Comparison of ENCODE assay signal across 14 cellular contexts in the genomic region with DNA sequence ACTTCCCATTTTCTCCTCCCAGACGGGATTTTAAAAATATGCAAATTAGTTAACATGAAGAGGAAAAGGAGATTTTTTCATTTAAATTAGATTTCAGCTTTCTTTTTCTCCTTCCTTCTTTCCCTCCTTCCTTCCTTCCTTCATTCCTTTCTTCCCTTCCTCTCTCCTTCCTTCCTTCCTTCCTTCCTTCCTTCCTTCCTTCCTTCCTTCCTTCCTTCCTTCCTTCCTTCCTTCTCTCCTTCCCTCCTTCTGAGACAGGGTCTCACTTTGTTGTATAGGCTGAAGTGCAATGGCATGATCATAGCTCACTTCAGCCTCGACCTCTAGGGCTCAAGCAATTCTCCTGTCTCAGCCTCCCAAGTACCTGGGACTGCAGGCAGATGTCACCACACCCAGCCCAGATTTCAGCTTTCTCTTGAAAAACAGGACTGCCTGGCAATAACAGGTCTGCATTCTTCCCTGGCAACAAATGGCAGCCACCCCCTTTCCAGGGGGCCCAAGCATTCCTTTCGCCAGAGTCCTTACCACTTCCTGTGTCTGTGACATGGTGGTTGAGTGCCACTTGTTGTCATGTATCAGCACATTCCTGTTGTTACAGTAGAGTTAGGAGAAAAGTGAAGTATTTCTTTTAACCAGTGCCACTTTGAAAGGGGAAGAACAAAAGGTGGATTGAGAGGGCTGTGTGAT.
A peak's percentile ranks its signal among the peaks of the same experiment; 100 is the strongest.
DNase-seq lines count a peak whose midpoint lies in the region; ATAC-seq and TF ChIP-seq lines count a peak whose summit lies in the region.
"Had no signal": no experiment of that assay in that cellular context is flagged by ENCODE, and none has a peak within 500 bp of the region (broad histone marks: within the 10 kb centered on the region; RNA-seq: fewer than 3 reads in every experiment).

No MANE protein-coding gene starts in this region.

- H3K36me3 ChIP-seq in osteoblast (ENCODE audit: insufficient read depth, low read length) = no peaks in the 10 kb centered on the region
- H3K36me3 ChIP-seq: heart left ventricle had no signal

- peaks cover 2% of the 10 kb centered on the region for H3K27me3 ChIP-seq in osteoblast (ENCODE audit: insufficient read depth, low read length)

- ATAC-seq in GM21717 (IDR thresholded peaks at IDR 0.05; ENCODE audit: unreplicated experiment) = no peak
- ATAC-seq: heart left ventricle had no signal

- H3K4me1 ChIP-seq in osteoblast (ENCODE audit: insufficient read depth, low read length) = no peaks in the 10 kb centered on the region
- H3K4me1 ChIP-seq: heart left ventricle had no signal

- CTCF ChIA-PET in activated CD4-positive, alpha-beta memory T cell treated with anti-CD3 and anti-CD28 coated beads, Interleukin-2, amount 10 ng/mL, durations not matched to agents 7 days and 5 days (lab: Charles Lee) = no interaction called here

- H3K9me3 ChIP-seq in osteoblast (ENCODE audit: low read depth, low read length) = no peaks in the 10 kb centered on the region
- H3K9me3 ChIP-seq: heart left ventricle had no signal

- POLR2A ChIA-PET in activated CD4-positive, alpha-beta memory T cell treated with anti-CD3 and anti-CD28 coated beads, Interleukin-2, amount 10 ng/mL, durations not matched to agents 7 days and 5 days (lab: Charles Lee) = interaction anchor here (0.7 kb wide), 1 partner anchor 370 kb away, joined by 3 read pairs; no protein-coding TSS in a partner anchor

- no peaks in the 10 kb centered on the region for H3K9me3 Mint-ChIP-seq in neural crest cell
- no peaks in the 10 kb centered on the region for H3K9me3 Mint-ChIP-seq in activated CD4-positive, alpha-beta memory T cell treated with anti-CD3 and anti-CD28 coated beads, Interleukin-2, amount 10 ng/mL, durations not matched to agents 7 days and 5 days
- H3K9me3 Mint-ChIP-seq: nephron; T-helper 2 cell treated with Interferon-gamma antibody and Interleukin-4, amounts not matched to agents 5 μg/mL and 100 μg/mL, for 36 hours had no signal

- no peak overlapping the region for H3K4me3 Mint-ChIP-seq in neural crest cell
- H3K4me3 Mint-ChIP-seq in activated CD4-positive, alpha-beta memory T cell treated with anti-CD3 and anti-CD28 coated beads, Interleukin-2, amount 10 ng/mL, durations not matched to agents 7 days and 5 days = no peak overlapping the region
- H3K4me3 Mint-ChIP-seq: IgD-negative memory B cell; nephron; T-helper 2 cell treated with Interferon-gamma antibody and Interleukin-4, amounts not matched to agents 5 μg/mL and 100 μg/mL, for 36 hours had no signal

- peaks cover 13% of the 10 kb centered on the region for H3K4me1 Mint-ChIP-seq in neural crest cell
- H3K4me1 Mint-ChIP-seq in activated CD4-positive, alpha-beta memory T cell treated with anti-CD3 and anti-CD28 coated beads, Interleukin-2, amount 10 ng/mL, durations not matched to agents 7 days and 5 days = peaks cover 3% of the 10 kb centered on the region
- H3K4me1 Mint-ChIP-seq: nephron had no signal

- H3K4me2 ChIP-seq in osteoblast (ENCODE audit: insufficient read depth, low read length) = no peak overlapping the region

- no peak for TF ChIP-seq CTCF in neural crest cell (conservative IDR thresholded peaks at IDR 0.05)
- TF ChIP-seq CTCF in osteoblast (IDR thresholded peaks at IDR 0.05; ENCODE audit: extremely low read depth, low read depth, low read length) = no peak

- H2AFZ ChIP-seq in osteoblast (ENCODE audit: low read length) = no peak overlapping the region

- no peak overlapping the region for H3K4me3 ChIP-seq in osteoblast (ENCODE audit: insufficient read depth, low read length)
- H3K4me3 ChIP-seq: heart left ventricle had no signal

- H3K79me2 ChIP-seq in osteoblast (ENCODE audit: insufficient read depth, low read length) = no peaks in the 10 kb centered on the region

- H3K27ac Mint-ChIP-seq in neural crest cell (ENCODE audit: unreplicated experiment) = peak overlapping the region; percentile 3
- no peak overlapping the region for H3K27ac Mint-ChIP-seq in activated CD4-positive, alpha-beta memory T cell treated with anti-CD3 and anti-CD28 coated beads, Interleukin-2, amount 10 ng/mL, durations not matched to agents 7 days and 5 days
- H3K27ac Mint-ChIP-seq: IgD-negative memory B cell; nephron; T-helper 2 cell treated with Interferon-gamma antibody and Interleukin-4, amounts not matched to agents 5 μg/mL and 100 μg/mL, for 36 hours had no signal

- no peaks in the 10 kb centered on the region for H3K27me3 Mint-ChIP-seq in neural crest cell (ENCODE audit: low read depth)
- H3K27me3 Mint-ChIP-seq in activated CD4-positive, alpha-beta memory T cell treated with anti-CD3 and anti-CD28 coated beads, Interleukin-2, amount 10 ng/mL, durations not matched to agents 7 days and 5 days = peaks cover 8% of the 10 kb centered on the region

- no peaks in the 10 kb centered on the region for H4K20me1 ChIP-seq in osteoblast (ENCODE audit: insufficient read depth, low read length)

- H3K36me3 Mint-ChIP-seq in neural crest cell (ENCODE audit: low read depth) = no peaks in the 10 kb centered on the region
- no peaks in the 10 kb centered on the region for H3K36me3 Mint-ChIP-seq in activated CD4-positive, alpha-beta memory T cell treated with anti-CD3 and anti-CD28 coated beads, Interleukin-2, amount 10 ng/mL, durations not matched to agents 7 days and 5 days (ENCODE audit: low read depth)

- DNase-seq in GDM1 (lab: John Stamatoyannopoulos, UW) (peak; percentile 13), MV-4-11 (lab: John Stamatoyannopoulos, UW) (peak; percentile 56), astrocyte of the hippocampus (ENCODE audit: low read depth, low spot score) (peak; percentile 79), neural crest cell (ENCODE audit: low read depth, low spot score) (no peak), osteoblast (ENCODE audit: insufficient read length, low spot score, missing footprints) (no peak), GOT3 (lab: John Stamatoyannopoulos, UW) (no peak)
- no peak for DNase-seq in activated CD4-positive, alpha-beta memory T cell treated with anti-CD3 and anti-CD28 coated beads, Interleukin-2, amount 10 ng/mL, durations not matched to agents 7 days and 5 days
- DNase-seq: cortex of kidney, heart left ventricle, NCI-H526 had no signal

- H3K27ac ChIP-seq in osteoblast (ENCODE audit: low read depth, low read length) = no peak overlapping the region
- H3K27ac ChIP-seq: heart left ventricle had no signal

Comparison
In these comparisons a context has a peak if more than half of its experiments do, and no peak if none do; other contexts are left out.
1. DNase-seq: peak in GDM1 (single experiment), MV-4-11 (single experiment) and astrocyte of the hippocampus (single experiment); none in neural crest cell (single experiment), osteoblast (single experiment), GOT3 (single experiment) and activated CD4-positive, alpha-beta memory T cell treated with anti-CD3 and anti-CD28 coated beads, Interleukin-2, amount 10 ng/mL, durations not matched to agents 7 days and 5 days (single experiment).